ENCODE assay signal across 8 cellular contexts in the genomic region with DNA sequence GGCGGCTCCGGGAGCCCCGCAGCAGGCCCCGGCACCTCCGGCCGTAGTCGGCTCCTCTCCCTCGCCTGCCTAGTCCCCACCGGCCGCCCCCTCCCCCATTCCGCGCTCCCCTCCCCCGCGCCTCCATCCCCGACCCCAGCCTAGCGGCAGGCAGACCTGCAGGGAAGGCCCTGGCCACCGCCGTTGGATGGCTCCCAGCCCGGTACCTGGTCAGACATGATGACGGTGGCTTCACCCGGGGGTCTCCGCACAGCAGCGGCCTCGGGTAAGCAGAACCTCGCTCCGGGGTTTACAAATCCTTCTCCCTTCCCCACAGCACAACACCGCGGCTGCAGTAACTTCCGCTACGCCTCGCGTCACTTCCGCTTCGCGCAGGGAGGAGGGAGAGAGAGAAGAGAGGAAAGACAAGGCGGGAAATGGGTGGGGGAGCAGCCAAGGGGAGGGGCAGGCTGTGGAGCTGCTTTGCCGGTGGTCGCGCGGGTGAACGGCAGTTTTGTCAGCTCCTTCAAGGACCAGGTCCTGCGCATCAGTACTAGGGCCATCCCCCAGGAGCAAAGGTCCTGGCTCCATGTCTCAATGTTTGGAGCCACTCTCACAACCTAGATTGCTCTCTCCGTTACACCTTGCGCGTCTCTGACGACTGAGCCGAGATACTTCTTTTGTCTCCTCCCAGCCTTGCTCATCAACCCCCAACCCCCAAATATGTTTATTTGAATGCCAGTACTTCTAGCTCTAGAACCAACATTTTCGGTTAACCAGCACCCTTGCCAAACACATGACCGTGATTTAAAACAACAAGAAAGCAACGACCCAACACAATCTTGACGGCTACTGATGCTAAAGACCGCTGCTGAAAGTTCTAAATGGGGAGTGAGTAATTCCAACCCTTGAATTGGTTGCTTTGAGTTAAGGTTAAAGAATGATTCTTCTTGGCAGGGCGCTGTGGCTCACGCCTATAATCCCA. TPM values are rescaled to one million over a fixed set of nuclear protein-coding genes. Genes with fewer than 3 reads are reported as not detected.
DNase-seq lines count a peak whose midpoint lies in the region; ATAC-seq lines count a peak whose summit lies in the region.

A gene (minus strand): TSS at position 364 of the 964 bp plus-strand sequence. CDS start 146 bp downstream, at position 218.

- peak within 1 kb of the TSS; percentile 94 for H3K27ac ChIP-seq in caudate nucleus (ENCODE audit: low read depth, low read length)

- peaks cover 33 to 43% of the 10 kb centered on the region in 2 donors for H3K4me1 Mint-ChIP-seq in immature natural killer cell

- peak; percentile 98 for ATAC-seq in GM19023 (IDR thresholded peaks at IDR 0.05; ENCODE audit: unreplicated experiment)
- ATAC-seq in HG03196 (IDR thresholded peaks at IDR 0.05; ENCODE audit: unreplicated experiment), result peak; percentile 98

- peaks cover 5 to 9% (median 8%) of the 10 kb centered on the region in 3 donors for H3K27me3 Mint-ChIP-seq in immature natural killer cell (ENCODE audit: low read depth in 3 of 3)

- no peaks in the 10 kb centered on the region for H3K9me3 Mint-ChIP-seq in immature natural killer cell

- peak within 1 kb of the TSS; percentile 91 to 98 (median 98) for H3K27ac Mint-ChIP-seq in immature natural killer cell

- peaks cover 0 to 3% (median 0%) of the 10 kb centered on the region in 3 donors for H3K36me3 Mint-ChIP-seq in immature natural killer cell

- peak within 1 kb of the TSS; percentile 96 to 99 (median 99) for H3K4me3 Mint-ChIP-seq in immature natural killer cell

- DNase-seq in AG08396 (ENCODE audit: low spot score) (peak; percentile 90), NCI-H345 (lab: John Stamatoyannopoulos, UW) (peak; percentile 94), caudate nucleus (lab: John Stamatoyannopoulos, UW) (peak; percentile 48 to 93 (median 85)), immature natural killer cell (peak; percentile 86 to 90 (median 88)), smooth muscle cell of the brain vasculature (ENCODE audit: low read depth, low spot score) (peak; percentile 53)
- DNase-seq in activated CD4-positive, CD25-positive, alpha-beta regulatory T cell (lab: John Stamatoyannopoulos, UW), result peak; percentile 79 to 85 (median 82)

RNA-seq across cellular contexts. Expression of the gene that starts here (rescaled TPM):
- 100 to 1,000 TPM; 165 to 253 (median 188) TPM for polyA plus RNA-seq in immature natural killer cell

Comparison
In these comparisons a context has a peak if more than half of its experiments do, and no peak if none do; other contexts are left out.
1. Peak in every context shown above with its lines: DNase-seq, ATAC-seq and H3K27ac ChIP-seq.